ENCODE assay signal across 8 cellular contexts in genomic region chr2:131093066-131093842, GRCh38.
DNase-seq lines count a peak whose midpoint lies in the region; ATAC-seq and TF ChIP-seq lines count a peak whose summit lies in the region.

TSS of gene FAM168B (minus strand) at chr2:131093460. CDS start at chr2:131082646, 10,814 bp downstream.

- H3K27me3 ChIP-seq in layer of hippocampus (ENCODE audit: control insufficient read depth, insufficient read depth, low read length) = no peaks in the 10 kb centered on the region

- DNase-seq in AG20443 (ENCODE audit: low spot score) (peak; percentile 96), NCI-H446 treated with DMSO at 0.1 percent for 48 hours (lab: John Stamatoyannopoulos, UW) (peak; percentile 67), choroid plexus epithelial cell (ENCODE audit: low read depth) (peak; percentile 92)
- peak; percentile 84 for DNase-seq in activated CD4-positive, alpha-beta T cell treated with anti-CD3 and anti-CD28 coated beads for 4 hours
- peak; percentile 80 to 85 for DNase-seq in stimulated activated CD4-positive, alpha-beta T cell treated with anti-CD3 and anti-CD28 coated beads, Interleukin-1b, Interleukin-23, amount 100 ng/mL, for 4 hours (ENCODE audit: low read depth in 2 of 2)

- H3K27ac ChIP-seq in layer of hippocampus (ENCODE audit: low read depth, low read length) = peak within 1 kb of the TSS; percentile 93

- H3K4me3 ChIP-seq in choroid plexus epithelial cell (ENCODE audit: low read depth, low read length) = peak within 1 kb of the TSS; percentile 85

- ATAC-seq in GM19035 (IDR thresholded peaks at IDR 0.05; ENCODE audit: unreplicated experiment) (peak; percentile 85), HG03342 (IDR thresholded peaks at IDR 0.05; ENCODE audit: unreplicated experiment) (peak; percentile 77)

- TF ChIP-seq CTCF in choroid plexus epithelial cell (conservative IDR thresholded peaks at IDR 0.05; ENCODE audit: low read depth, low read length) = no peak

Comparison
In these comparisons a context has a peak if more than half of its experiments do, and no peak if none do; other contexts are left out.
1. Peak in every context shown above with its lines: DNase-seq, ATAC-seq, H3K4me3 ChIP-seq and H3K27ac ChIP-seq.